19 cellular contexts compared by ENCODE assay signal in genomic region chr20:61967300-61967699, GRCh38.
"Had no signal": no experiment of that assay in that cellular context is flagged by ENCODE, and none has a peak within 500 bp of the region (broad histone marks: within the 10 kb centered on the region; RNA-seq: fewer than 3 reads in every experiment).

No MANE protein-coding gene starts in this region.

- ATAC-seq: PC-3 had no signal

- H3K4me1 ChIP-seq: SJSA1 had no signal

- H3K4me3 ChIP-seq: MG63, SJSA1, SK-N-MC had no signal

- H3K27ac ChIP-seq: SJSA1, SK-N-MC had no signal

- H3K9me3 ChIP-seq: MG63, SJSA1 had no signal

- DNase-seq: Karpas-422, KBM-7, MG63, NCI-H1092, NCI-H1105 treated with DMSO at 0.1 percent for 48 hours, NCI-H1417 treated with DMSO at 0.1 percent for 48 hours, NCI-H146, NCI-H1694 treated with DMSO at 0.1 percent for 48 hours, NCI-H1930, NCI-H2081, NCI-H2107, NCI-H2227 treated with DMSO at 0.1 percent for 48 hours, NCI-H524, NCI-H69, NCI-H774, PC-3, SIG-M5 had no signal

- H3K27me3 ChIP-seq: MG63 had no signal
